In genomic region chr16:83925957-83926725, GRCh38 we compare ENCODE assay signal across 8 cellular contexts. TPM values are rescaled to one million over a fixed set of nuclear protein-coding genes. Genes with fewer than 3 reads are reported as not detected.
DNase-seq lines count a peak whose midpoint lies in the region; ATAC-seq and TF ChIP-seq lines count a peak whose summit lies in the region.
"Had no signal": no experiment of that assay in that cellular context is flagged by ENCODE, and none has a peak within 500 bp of the region (broad histone marks: within the 10 kb centered on the region; RNA-seq: fewer than 3 reads in every experiment).

No MANE protein-coding gene starts in this region.

- H2BK120ac ChIP-seq in neuronal stem cell (ENCODE audit: low read depth, low read length), result peak overlapping the region; percentile 96

- peaks cover 0 to 3% of the 10 kb centered on the region in 2 donors for H3K36me3 ChIP-seq in neuronal stem cell (replicated peaks in 1 of 2; ENCODE audit: control insufficient read depth in 2 of 2, insufficient read depth in 2 of 2, low read length in 2 of 2)

- H3K18ac ChIP-seq in neuronal stem cell (ENCODE audit: low read length), result peak overlapping the region; percentile 72

- H3K14ac ChIP-seq in neuronal stem cell (ENCODE audit: low read length), result peak overlapping the region; percentile 76

- WGBS in neuronal stem cell (ENCODE audit: extremely low coverage in 2 of 2, insufficient read length in 2 of 2, insufficient replicate concordance in 1 of 2), 2 donors, result no CpG with 5 or more reads among the region's 27 CpGs

- H2AFZ ChIP-seq in neuronal stem cell (ENCODE audit: low read length), result peak overlapping the region; percentile 11

- H4K91ac ChIP-seq in neuronal stem cell (ENCODE audit: low read depth, low read length, poor library complexity), result no peak overlapping the region

- H3K27me3 Mint-ChIP-seq in brain, result no peaks in the 10 kb centered on the region
- H3K27me3 Mint-ChIP-seq: CD4-positive, CD25-positive, alpha-beta regulatory T cell had no signal

- H3K9ac ChIP-seq in neuronal stem cell (ENCODE audit: low read depth, low read length, poor library complexity), result peak overlapping the region; percentile 30

- H3K79me1 ChIP-seq in neuronal stem cell (ENCODE audit: low read depth, low read length), result no peaks in the 10 kb centered on the region

- H3K27ac ChIP-seq in neuronal stem cell (replicated peaks; ENCODE audit: low read length), result no peak overlapping the region
- H3K27ac ChIP-seq: psoas muscle had no signal

- peak overlapping the region in 4 of 5 experiments; percentile 22 to 83 (median 75) for H3K27ac Mint-ChIP-seq in brain
- H3K27ac Mint-ChIP-seq: CD4-positive, CD25-positive, alpha-beta regulatory T cell had no signal

- peaks cover 8 to 12% of the 10 kb centered on the region in 2 donors for H3K4me1 ChIP-seq in neuronal stem cell (ENCODE audit: control insufficient read depth in 2 of 2, insufficient read depth in 1 of 2, low read depth in 1 of 2, low read length in 2 of 2)

- H3K9me3 Mint-ChIP-seq in brain, result no peaks in the 10 kb centered on the region
- H3K9me3 Mint-ChIP-seq: CD4-positive, CD25-positive, alpha-beta regulatory T cell had no signal

- no peak overlapping the region for H3K4me3 ChIP-seq in neuronal stem cell (ENCODE audit: low read length in 2 of 2)

- peak; percentile 6 for ATAC-seq in GM19455 (IDR thresholded peaks at IDR 0.05; ENCODE audit: unreplicated experiment)
- no peak for ATAC-seq in GM18870 (IDR thresholded peaks at IDR 0.05; ENCODE audit: unreplicated experiment)
- no peak for ATAC-seq in HG02763 (IDR thresholded peaks at IDR 0.05; ENCODE audit: unreplicated experiment)
- ATAC-seq in HG02623 (IDR thresholded peaks at IDR 0.05; ENCODE audit: unreplicated experiment), result no peak

- no peaks in the 10 kb centered on the region for H3K36me3 Mint-ChIP-seq in brain

- H2BK15ac ChIP-seq in neuronal stem cell (ENCODE audit: low read length), result peak overlapping the region; percentile 56

- H3K4me3 Mint-ChIP-seq in brain, result peak overlapping the region in 3 of 5 experiments; percentile 7 to 69 (median 31)
- H3K4me3 Mint-ChIP-seq: CD4-positive, CD25-positive, alpha-beta regulatory T cell had no signal

- no peaks in the 10 kb centered on the region for H3K27me3 ChIP-seq in neuronal stem cell (ENCODE audit: control insufficient read depth in 3 of 3, insufficient read depth in 3 of 3, low read depth in 1 of 3, low read length in 3 of 3)

- H3K23ac ChIP-seq in neuronal stem cell (ENCODE audit: low read depth, low read length, poor library complexity), result peak overlapping the region; percentile 90

- H3K4me1 Mint-ChIP-seq in brain, result peaks cover 22% of the 10 kb centered on the region

- DNase-seq in neuronal stem cell (ENCODE audit: low spot score), result no peak

- H3K4ac ChIP-seq in neuronal stem cell (ENCODE audit: low read length), result no peak overlapping the region

- no peaks in the 10 kb centered on the region for H3K9me3 ChIP-seq in neuronal stem cell (replicated peaks in 1 of 2; ENCODE audit: control insufficient read depth in 2 of 2, insufficient read depth in 1 of 2, low read depth in 1 of 2, low read length in 2 of 2)
- H3K9me3 ChIP-seq: psoas muscle had no signal

- TF ChIP-seq CTCF in brain (conservative IDR thresholded peaks at IDR 0.05), result no peak

- H2BK5ac ChIP-seq in neuronal stem cell (ENCODE audit: low read length), result no peak overlapping the region

- H2AK5ac ChIP-seq in neuronal stem cell (ENCODE audit: low read depth, low read length), result peak overlapping the region; percentile 85

- H4K8ac ChIP-seq in neuronal stem cell (ENCODE audit: low read depth, low read length), result no peak overlapping the region

- H3K4me2 ChIP-seq in neuronal stem cell (ENCODE audit: insufficient read depth, low read length, poor library complexity, severe bottlenecking), result peak overlapping the region; percentile 14

- H2BK12ac ChIP-seq in neuronal stem cell (ENCODE audit: low read length), result no peak overlapping the region

RNA-seq across cellular contexts. Expression of gene OSGIN1, which starts 26.9 kb away (rescaled TPM):
- polyA plus RNA-seq in brain (ENCODE audit: insufficient read depth, low read depth, low replicate concordance), result 2.9 TPM
- polyA plus RNA-seq in neuronal stem cell (2013, experiment 1 of 2), result 0.20 TPM
- 0.25 TPM for polyA plus RNA-seq in neuronal stem cell (2013, experiment 2 of 2)

RNA-seq across cellular contexts. Expression of gene MLYCD, which starts 27.2 kb away (rescaled TPM):
- 2.5 TPM for polyA plus RNA-seq in brain (ENCODE audit: insufficient read depth, low read depth, low replicate concordance)
- polyA plus RNA-seq in neuronal stem cell (2013, experiment 1 of 2), result 1.1 TPM
- 1.2 TPM for polyA plus RNA-seq in neuronal stem cell (2013, experiment 2 of 2)

RNA-seq across cellular contexts. Expression of gene NECAB2, which starts 41.9 kb away (rescaled TPM):
- polyA plus RNA-seq in brain (ENCODE audit: insufficient read depth, low read depth, low replicate concordance), result 35.7 TPM
- polyA plus RNA-seq in neuronal stem cell (2013, experiment 1 of 2), result 23.1 TPM
- polyA plus RNA-seq in neuronal stem cell (2013, experiment 2 of 2), result 20.8 TPM
- polyA plus RNA-seq: CD4-positive, CD25-positive, alpha-beta regulatory T cell had no signal
